21 cellular contexts compared by ENCODE assay signal in the genomic region with DNA sequence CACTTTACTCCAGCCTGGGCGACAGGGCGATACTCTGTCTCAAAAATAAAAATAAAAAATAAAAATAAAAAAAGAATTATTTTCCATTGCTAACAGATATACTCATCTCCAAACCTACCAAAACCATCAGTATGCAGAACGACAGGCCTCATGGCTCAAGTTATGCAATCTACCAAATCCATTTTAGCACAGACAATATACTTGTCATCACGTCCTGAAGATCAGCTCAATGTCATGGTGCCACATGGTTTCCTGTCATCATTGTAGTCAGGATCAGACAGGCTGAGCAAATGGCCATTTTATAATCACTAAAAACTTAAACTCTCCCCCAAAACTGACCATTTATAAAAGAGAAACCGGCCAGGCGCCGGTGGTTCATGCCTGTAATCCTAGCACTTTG.
DNase-seq lines count a peak whose midpoint lies in the region; ATAC-seq, FAIRE-seq and TF ChIP-seq lines count a peak whose summit lies in the region.
"Had no signal": no experiment of that assay in that cellular context is flagged by ENCODE, and none has a peak within 500 bp of the region (broad histone marks: within the 10 kb centered on the region; RNA-seq: fewer than 3 reads in every experiment).

No MANE protein-coding gene starts in this region.

- H3K4me3 ChIP-seq in ACC112 (ENCODE audit: low read depth, low read length) (no peak overlapping the region), K562 (no peak overlapping the region), subcutaneous abdominal adipose tissue (ENCODE audit: low read depth in 1 of 5, low read length in 5 of 5) (no peak overlapping the region), testis (no peak overlapping the region)
- H3K4me3 ChIP-seq: BLaER1 treated with 17β-estradiol and CSF1 and Interleukin-3, amounts not matched to agents 10 nM and 100 nM; GM12878; GM23338 had no signal

- DNase-seq in K562 (ENCODE audit: extremely low read depth in 1 of 4, low spot score in 3 of 4) = no peak
- DNase-seq in stimulated activated CD8-positive, alpha-beta memory T cell treated with anti-CD3 and anti-CD28 coated beads, Interleukin-4, amount 100 ng/mL, for 48 hours = no peak
- no peak for DNase-seq in DMS53 (lab: John Stamatoyannopoulos, UW)
- DNase-seq in testis = no peak
- DNase-seq: ACHN; AML-193; BE2C; CD4-positive, alpha-beta T cell; CD8-positive, alpha-beta memory T cell; DND-41; GDM1; H9 had no signal

- H3K4me2 ChIP-seq in K562 (ENCODE audit: insufficient read depth, low read length) = no peak overlapping the region
- H3K4me2 ChIP-seq: BLaER1 treated with 17β-estradiol and CSF1 and Interleukin-3, amounts not matched to agents 10 nM and 100 nM; GM23338 had no signal

- TF ChIP-seq POLR2A in K562 (conservative IDR thresholded peaks at IDR 0.05) (no peak), testis (IDR thresholded peaks at IDR 0.05) (no peak)

- CTCF ChIA-PET in K562 (lab: Yijun Ruan, JAX; ENCODE audit: low intra/inter-chr PET ratio) = no interaction called here

- TF ChIP-seq CTCF in K562 (IDR thresholded peaks at IDR 0.05 in 2 of 3, conservative IDR thresholded peaks at IDR 0.05 in 1 of 3; ENCODE audit: insufficient read depth in 2 of 3, low read depth in 1 of 3, low read length in 3 of 3) = no peak
- TF ChIP-seq CTCF in testis (IDR thresholded peaks at IDR 0.05) = no peak

- H2AFZ ChIP-seq in ACC112 (ENCODE audit: low read length, unreplicated experiment) (no peak overlapping the region), K562 (ENCODE audit: low read depth, low read length) (no peak overlapping the region)
- H2AFZ ChIP-seq: GM23338 had no signal

- H3K27me3 ChIP-seq in ACC112 (ENCODE audit: insufficient read depth, low read length) = no peaks in the 10 kb centered on the region
- H3K27me3 ChIP-seq in K562 (ENCODE audit: control insufficient read depth in 2 of 2, insufficient read depth in 2 of 2, low read length in 2 of 2) = no peaks in the 10 kb centered on the region
- no peaks in the 10 kb centered on the region for H3K27me3 ChIP-seq in subcutaneous abdominal adipose tissue (ENCODE audit: control insufficient read depth in 5 of 5, insufficient read depth in 4 of 5, low read length in 5 of 5)
- no peaks in the 10 kb centered on the region for H3K27me3 ChIP-seq in testis
- H3K27me3 ChIP-seq: BE2C; BLaER1 treated with 17β-estradiol and CSF1 and Interleukin-3, amounts not matched to agents 10 nM and 100 nM had no signal

- H3K9me3 ChIP-seq in K562 (replicated peaks; ENCODE audit: control insufficient read depth, insufficient read depth, low read depth, low read length) (no peaks in the 10 kb centered on the region), subcutaneous abdominal adipose tissue (ENCODE audit: control insufficient read depth in 5 of 5, low read length in 5 of 5) (no peaks in the 10 kb centered on the region), testis (no peaks in the 10 kb centered on the region)
- H3K9me3 ChIP-seq: BE2C; BLaER1 treated with 17β-estradiol and CSF1 and Interleukin-3, amounts not matched to agents 10 nM and 100 nM had no signal

- no peaks in the 10 kb centered on the region for H3K36me3 ChIP-seq in ACC112 (ENCODE audit: insufficient read depth, low read length)
- no peaks in the 10 kb centered on the region for H3K36me3 ChIP-seq in K562 (ENCODE audit: control insufficient read depth, insufficient read depth, low read length)
- H3K36me3 ChIP-seq in subcutaneous abdominal adipose tissue (ENCODE audit: control insufficient read depth in 5 of 5, insufficient read depth in 5 of 5, low read length in 5 of 5) = peaks cover 3 to 15% (median 9%) of the 10 kb centered on the region in 5 donors
- H3K36me3 ChIP-seq in testis (ENCODE audit: low read depth, missing control alignments) = no peaks in the 10 kb centered on the region
- H3K36me3 ChIP-seq: BE2C; BLaER1 treated with 17β-estradiol and CSF1 and Interleukin-3, amounts not matched to agents 10 nM and 100 nM had no signal

- TF ChIP-seq EP300 in K562 (IDR thresholded peaks at IDR 0.05; ENCODE audit: low read length) = no peak

- no peaks in the 10 kb centered on the region for H3K9me1 ChIP-seq in K562 (ENCODE audit: control insufficient read depth, insufficient read depth, low read length)

- in situ Hi-C loops in K562 (cut with MboI) = no loop called here

- no peaks in the 10 kb centered on the region for H4K20me1 ChIP-seq in K562 (replicated peaks; ENCODE audit: control insufficient read depth, insufficient read depth, low read length)
- H4K20me1 ChIP-seq: BLaER1 treated with 17β-estradiol and CSF1 and Interleukin-3, amounts not matched to agents 10 nM and 100 nM had no signal

- POLR2A ChIA-PET in K562 (lab: Yijun Ruan, JAX) = no interaction called here

- H3K9ac ChIP-seq in K562 (ENCODE audit: insufficient read depth in 1 of 2, low read depth in 2 of 2, low read length in 2 of 2) = no peak overlapping the region
- no peak overlapping the region for H3K9ac ChIP-seq in subcutaneous abdominal adipose tissue (ENCODE audit: low read length in 5 of 5)
- H3K9ac ChIP-seq: BLaER1 treated with 17β-estradiol and CSF1 and Interleukin-3, amounts not matched to agents 10 nM and 100 nM had no signal

- no peak for FAIRE-seq in K562 (lab: Jason Lieb, UNC)
- FAIRE-seq: A204.1, GM12878, GM19239 had no signal

- WGBS in K562 (ENCODE audit: insufficient coverage, low coverage, missing lambda C conversion rate) = 41% methylated on average over 7 of the region's 7 CpGs
- WGBS in testis, 2 donors = 90 to 94% methylated on average over 7 of the region's 7 CpGs

- TF ChIP-seq RAD21 in K562 (CRISPR knock-in tag; conservative IDR thresholded peaks at IDR 0.05 in 1 of 2, IDR thresholded peaks at IDR 0.05 in 1 of 2) = no peak

- ATAC-seq in K562 = no peak
- ATAC-seq: GM12878, GM23338, HCT116 had no signal

- H3K27ac ChIP-seq in ACC112 (ENCODE audit: low read depth, low read length) = peak overlapping the region; percentile 65; the same call in 1 of the 2 replicates
- H3K27ac ChIP-seq in K562 (ENCODE audit: extremely low read depth, low read depth, low read length) = no peak overlapping the region
- peak overlapping the region; percentile 94 for H3K27ac ChIP-seq in subcutaneous abdominal adipose tissue (ENCODE audit: low read depth, low read length)
- no peak overlapping the region for H3K27ac ChIP-seq in testis
- H3K27ac ChIP-seq: 22Rv1; BLaER1 treated with 17β-estradiol and CSF1 and Interleukin-3, amounts not matched to agents 10 nM and 100 nM had no signal

- intact Hi-C loops in K562 (cut with micrococcal nuclease) = no loop called here
- intact Hi-C loops in testis (cut with DNase I; ENCODE audit: low total_unique reads) = no loop called here

- BruUV-seq in K562 (replicated peaks; lab: Mats Ljungman, UMichigan) = no TSS peak

- peaks cover 36% of the 10 kb centered on the region for H3K4me1 ChIP-seq in ACC112 (ENCODE audit: control insufficient read depth, insufficient read depth, low read length, unreplicated experiment)
- H3K4me1 ChIP-seq in K562 (replicated peaks in 1 of 2; ENCODE audit: control insufficient read depth in 2 of 2, insufficient read depth in 2 of 2, low read length in 2 of 2) = no peaks in the 10 kb centered on the region
- peaks cover 3 to 51% (median 41%) of the 10 kb centered on the region in 5 donors for H3K4me1 ChIP-seq in subcutaneous abdominal adipose tissue (ENCODE audit: control insufficient read depth in 5 of 5, insufficient read depth in 5 of 5, low read length in 5 of 5)
- H3K4me1 ChIP-seq in testis = peaks cover 9% of the 10 kb centered on the region
- H3K4me1 ChIP-seq: BE2C had no signal

- no peaks in the 10 kb centered on the region for H3K79me2 ChIP-seq in ACC112 (ENCODE audit: control insufficient read depth, insufficient read depth, low read length, unreplicated experiment)
- H3K79me2 ChIP-seq in K562 (ENCODE audit: control insufficient read depth, insufficient read depth, low read length) = no peaks in the 10 kb centered on the region

TF ChIP-seq in K562, 482 proteins besides CTCF, POLR2A, EP300 and RAD21:
- TF ChIP-seq KAT2B (IDR thresholded peaks at IDR 0.05; ENCODE audit: low read depth, low read length) (no peak), MEIS2 (IDR thresholded peaks at IDR 0.05; ENCODE audit: partially characterized antibody) (peak; percentile 13)

Comparison
In these comparisons a context has a peak if more than half of its experiments do, and no peak if none do; other contexts are left out.
1. H3K27ac ChIP-seq: peak in ACC112 (single experiment) and subcutaneous abdominal adipose tissue (single experiment); none in K562 (single experiment) and testis (0 of 2).